In the genomic region with DNA sequence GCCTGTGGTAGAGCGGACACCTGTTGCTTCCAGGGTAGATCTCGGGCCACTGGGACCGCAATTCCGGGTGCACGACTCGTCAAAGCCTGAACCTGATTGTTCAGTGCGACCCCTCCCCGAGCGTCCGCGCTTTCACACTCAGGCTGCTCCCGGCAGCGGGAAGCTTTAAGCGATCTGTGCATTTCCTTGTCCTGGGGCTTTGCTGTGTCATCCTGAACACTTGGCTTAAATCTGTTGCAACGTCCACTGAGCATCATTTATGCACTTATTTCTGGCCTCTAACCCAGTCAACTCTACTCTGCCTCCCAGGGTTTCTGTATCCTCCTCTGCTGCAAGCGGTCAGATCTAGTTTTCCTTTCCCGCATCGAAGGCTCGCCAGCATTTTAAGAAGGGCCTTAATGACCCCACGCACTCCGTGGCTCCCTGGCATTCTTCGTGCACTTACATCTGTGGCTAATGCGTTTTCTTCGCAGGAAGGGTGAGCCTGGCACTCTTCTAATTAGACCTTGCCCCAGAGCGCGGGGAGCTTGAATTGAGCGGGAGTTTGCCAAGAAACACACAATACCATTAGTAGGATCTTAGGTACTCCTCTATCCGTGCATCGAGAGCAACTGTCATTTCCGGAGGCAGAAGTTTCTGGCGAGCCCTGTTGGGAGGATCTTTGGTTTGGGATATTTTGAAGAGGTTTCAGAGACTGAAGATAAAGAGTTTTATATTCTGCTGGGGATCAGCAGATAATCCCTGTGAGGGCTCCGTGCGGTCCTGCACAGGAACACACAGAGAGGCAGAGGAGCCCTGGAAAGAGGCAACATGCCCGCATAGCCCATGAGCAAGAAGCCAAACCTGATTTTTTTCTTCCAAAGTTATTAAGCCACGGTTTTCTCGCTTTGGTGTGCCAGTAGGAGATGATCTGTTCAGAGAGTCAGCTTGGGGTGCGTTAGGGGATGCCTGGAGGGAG, we compare ENCODE assay signal across 8 cellular contexts. TPM values are rescaled to one million over a fixed set of nuclear protein-coding genes. Genes with fewer than 3 reads are reported as not detected.
DNase-seq lines count a peak whose midpoint lies in the region; ATAC-seq and TF ChIP-seq lines count a peak whose summit lies in the region.

No MANE protein-coding gene starts in this region.

- H3K4me1 ChIP-seq in right cardiac atrium (ENCODE audit: control insufficient read depth, insufficient read depth, low read length) (peaks cover 1% of the 10 kb centered on the region), sigmoid colon (peaks cover 0 to 19% (median 9%) of the 10 kb centered on the region in 4 donors)

- H3K9me3 Mint-ChIP-seq in activated CD4-positive, alpha-beta T cell treated with anti-CD3 and anti-CD28 coated beads, Interleukin-2, amount 10 ng/mL, durations not matched to agents 7 days and 5 days, result no peaks in the 10 kb centered on the region
- no peaks in the 10 kb centered on the region for H3K9me3 Mint-ChIP-seq in activated T-helper 2 cell treated with anti-CD3 and anti-CD28 coated beads, Interferon-gamma antibody, Interleukin-2, Interleukin-4, amounts not matched to agents 10 μg/mL and 5 μg/mL and 100 μg/mL, durations not matched to agents 14 hours and 24 hours and 36 hours

- H3K27me3 ChIP-seq in right cardiac atrium (ENCODE audit: control insufficient read depth, insufficient read depth) (no peaks in the 10 kb centered on the region), sigmoid colon (no peaks in the 10 kb centered on the region)

- POLR2A ChIA-PET in activated CD4-positive, alpha-beta T cell treated with anti-CD3 and anti-CD28 coated beads, Interleukin-2, amount 10 ng/mL, durations not matched to agents 7 days and 5 days (lab: Charles Lee), result no interaction called here

- H3K4me1 Mint-ChIP-seq in activated CD4-positive, alpha-beta T cell treated with anti-CD3 and anti-CD28 coated beads, Interleukin-2, amount 10 ng/mL, durations not matched to agents 7 days and 5 days, result peaks cover 16% of the 10 kb centered on the region
- H3K4me1 Mint-ChIP-seq in activated T-helper 2 cell treated with anti-CD3 and anti-CD28 coated beads, Interferon-gamma antibody, Interleukin-2, Interleukin-4, amounts not matched to agents 10 μg/mL and 5 μg/mL and 100 μg/mL, durations not matched to agents 14 hours and 24 hours and 36 hours (ENCODE audit: low read depth), result peaks cover 23% of the 10 kb centered on the region

- TF ChIP-seq CTCF in sigmoid colon (IDR thresholded peaks at IDR 0.05), result no peak

- no peak for TF ChIP-seq EP300 in sigmoid colon (IDR thresholded peaks at IDR 0.05)

- peaks cover 49% of the 10 kb centered on the region for H3K27me3 Mint-ChIP-seq in activated CD4-positive, alpha-beta T cell treated with anti-CD3 and anti-CD28 coated beads, Interleukin-2, amount 10 ng/mL, durations not matched to agents 7 days and 5 days
- H3K27me3 Mint-ChIP-seq in activated T-helper 2 cell treated with anti-CD3 and anti-CD28 coated beads, Interferon-gamma antibody, Interleukin-2, Interleukin-4, amounts not matched to agents 10 μg/mL and 5 μg/mL and 100 μg/mL, durations not matched to agents 14 hours and 24 hours and 36 hours (ENCODE audit: low read depth), result peaks cover 35% of the 10 kb centered on the region

- CTCF ChIA-PET in activated CD4-positive, alpha-beta T cell treated with anti-CD3 and anti-CD28 coated beads, Interleukin-2, amount 10 ng/mL, durations not matched to agents 7 days and 5 days (lab: Charles Lee), result interaction anchor here (0.9 kb wide), 1 partner anchor 97 kb away, joined by 3 read pairs; no protein-coding TSS in a partner anchor

- DNase-seq in activated CD4-positive, alpha-beta T cell treated with anti-CD3 and anti-CD28 coated beads, Interleukin-2, amount 10 ng/mL, durations not matched to agents 7 days and 5 days, result no peak
- DNase-seq in activated CD4-positive, alpha-beta T cell treated with anti-CD3 and anti-CD28 coated beads, Interleukin-2, amount 50 U/mL, for 48 hours, result no peak
- no peak for DNase-seq in activated T-helper 2 cell treated with anti-CD3 and anti-CD28 coated beads, Interferon-gamma antibody, Interleukin-2, Interleukin-4, amounts not matched to agents 10 μg/mL and 5 μg/mL and 100 μg/mL, durations not matched to agents 14 hours and 24 hours and 36 hours (ENCODE audit: low spot score)
- peak in 2 of 3 donors; percentile 9 to 54 for DNase-seq in right cardiac atrium
- no peak for DNase-seq in sigmoid colon
- no peak for DNase-seq in GM19238 (ENCODE audit: insufficient read length, low spot score)
- DNase-seq in globus pallidus (ENCODE audit: low spot score), result no peak

- intact Hi-C loops in activated T-helper 2 cell treated with anti-CD3 and anti-CD28 coated beads, Interferon-gamma antibody, Interleukin-2, Interleukin-4, amounts not matched to agents 10 μg/mL and 5 μg/mL and 100 μg/mL, durations not matched to agents 14 hours and 24 hours and 36 hours (cut with micrococcal nuclease), result no loop called here
- intact Hi-C loops in right cardiac atrium (cut with DNase I), result no loop called here
- intact Hi-C loops in sigmoid colon (cut with DNase I), result loop anchor here (10.0 kb wide), 1 partner anchor 96 kb away; no protein-coding TSS in a partner anchor

- WGBS in right cardiac atrium, result 16% methylated on average over 37 of the region's 37 CpGs
- 20 to 21% methylated on average over 37 of the region's 37 CpGs for WGBS in sigmoid colon, 2 donors

- H3K9me3 ChIP-seq in right cardiac atrium (ENCODE audit: control insufficient read depth, low read length) (no peaks in the 10 kb centered on the region), sigmoid colon (no peaks in the 10 kb centered on the region)

- ATAC-seq in right cardiac atrium (peak; percentile 40 to 53), HG03520 (IDR thresholded peaks at IDR 0.05; ENCODE audit: unreplicated experiment) (no peak)

- H3K27ac ChIP-seq in right cardiac atrium (ENCODE audit: low read length) (no peak overlapping the region), sigmoid colon (peak overlapping the region; percentile 9 to 54 (median 48))

- peak overlapping the region; percentile 99 for H3K4me3 ChIP-seq in right cardiac atrium (ENCODE audit: low read length)
- peak overlapping the region; percentile 59 to 69 (median 62) for H3K4me3 ChIP-seq in sigmoid colon

- H3K4me3 Mint-ChIP-seq in activated CD4-positive, alpha-beta T cell treated with anti-CD3 and anti-CD28 coated beads, Interleukin-2, amount 10 ng/mL, durations not matched to agents 7 days and 5 days, result peak overlapping the region; percentile 66
- peak overlapping the region; percentile 78 for H3K4me3 Mint-ChIP-seq in activated T-helper 2 cell treated with anti-CD3 and anti-CD28 coated beads, Interferon-gamma antibody, Interleukin-2, Interleukin-4, amounts not matched to agents 10 μg/mL and 5 μg/mL and 100 μg/mL, durations not matched to agents 14 hours and 24 hours and 36 hours (ENCODE audit: low read depth)

- H3K36me3 ChIP-seq in sigmoid colon, result no peaks in the 10 kb centered on the region

- TF ChIP-seq POLR2A in sigmoid colon (IDR thresholded peaks at IDR 0.05), result no peak

- peak overlapping the region; percentile 11 for H3K27ac Mint-ChIP-seq in activated CD4-positive, alpha-beta T cell treated with anti-CD3 and anti-CD28 coated beads, Interleukin-2, amount 10 ng/mL, durations not matched to agents 7 days and 5 days
- no peak overlapping the region for H3K27ac Mint-ChIP-seq in activated T-helper 2 cell treated with anti-CD3 and anti-CD28 coated beads, Interferon-gamma antibody, Interleukin-2, Interleukin-4, amounts not matched to agents 10 μg/mL and 5 μg/mL and 100 μg/mL, durations not matched to agents 14 hours and 24 hours and 36 hours

- no peaks in the 10 kb centered on the region for H3K36me3 Mint-ChIP-seq in activated CD4-positive, alpha-beta T cell treated with anti-CD3 and anti-CD28 coated beads, Interleukin-2, amount 10 ng/mL, durations not matched to agents 7 days and 5 days (ENCODE audit: low read depth)
- peaks cover 5% of the 10 kb centered on the region for H3K36me3 Mint-ChIP-seq in activated T-helper 2 cell treated with anti-CD3 and anti-CD28 coated beads, Interferon-gamma antibody, Interleukin-2, Interleukin-4, amounts not matched to agents 10 μg/mL and 5 μg/mL and 100 μg/mL, durations not matched to agents 14 hours and 24 hours and 36 hours (ENCODE audit: low read depth)

RNA-seq across cellular contexts. Expression of gene DDIT4L, which starts 0.7 kb away (rescaled TPM):
- not detected for total RNA-seq in activated CD4-positive, alpha-beta T cell treated with anti-CD3 and anti-CD28 coated beads, Interleukin-2, amount 10 ng/mL, durations not matched to agents 7 days and 5 days
- total RNA-seq in activated T-helper 2 cell treated with anti-CD3 and anti-CD28 coated beads, Interferon-gamma antibody, Interleukin-2, Interleukin-4, amounts not matched to agents 10 μg/mL and 5 μg/mL and 100 μg/mL, durations not matched to agents 14 hours and 24 hours and 36 hours, result 3.3 TPM in 2 replicates
- total RNA-seq in right cardiac atrium (1 to 10 TPM; 1.1 to 3.6 (median 2.1) TPM), sigmoid colon (1 to 10 TPM; 1.5 to 6.1 (median 4.2) TPM)
- polyA plus RNA-seq in right cardiac atrium (2.3 TPM), sigmoid colon (1 to 10 TPM in 1 of 3 donors, under 1 TPM in 1, not detected in 1; 0.60 to 1.3 TPM)

Comparison
In these comparisons a context has a peak if more than half of its experiments do, and no peak if none do; other contexts are left out.
1. DNase-seq: peak in right cardiac atrium (2 of 3); none in activated CD4-positive, alpha-beta T cell treated with anti-CD3 and anti-CD28 coated beads, Interleukin-2, amount 10 ng/mL, durations not matched to agents 7 days and 5 days (single experiment), activated CD4-positive, alpha-beta T cell treated with anti-CD3 and anti-CD28 coated beads, Interleukin-2, amount 50 U/mL, for 48 hours (0 of 2), activated T-helper 2 cell treated with anti-CD3 and anti-CD28 coated beads, Interferon-gamma antibody, Interleukin-2, Interleukin-4, amounts not matched to agents 10 μg/mL and 5 μg/mL and 100 μg/mL, durations not matched to agents 14 hours and 24 hours and 36 hours (single experiment), sigmoid colon (single experiment), GM19238 (single experiment) and globus pallidus (single experiment).